In the genomic region with DNA sequence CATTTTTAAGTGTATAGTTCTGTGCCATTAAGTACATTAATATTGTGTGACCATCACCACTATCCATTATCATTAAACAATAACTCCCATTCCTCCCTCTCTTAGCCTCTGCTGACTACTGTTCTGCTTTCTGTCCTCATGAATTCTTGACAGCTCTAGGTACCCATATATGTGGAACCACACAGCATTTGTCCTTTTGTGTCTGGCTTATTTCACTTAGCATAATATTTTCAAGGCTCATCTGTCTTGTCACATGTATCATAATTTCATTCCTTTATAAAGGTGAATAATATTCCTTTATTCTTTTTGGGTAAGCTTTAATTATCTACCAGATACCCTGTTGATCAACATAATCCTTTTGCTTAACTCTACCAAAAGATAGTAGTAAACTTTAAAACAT, we compare ENCODE assay signal across 16 cellular contexts.
"Had no signal": no experiment of that assay in that cellular context is flagged by ENCODE, and none has a peak within 500 bp of the region (broad histone marks: within the 10 kb centered on the region; RNA-seq: fewer than 3 reads in every experiment).

No MANE protein-coding gene starts in this region.

- H3K4me3 Mint-ChIP-seq: activated CD4-positive, alpha-beta memory T cell treated with anti-CD3 and anti-CD28 coated beads for 36 hours; central memory CD8-positive, alpha-beta T cell had no signal

- H3K27ac ChIP-seq: brain microvascular endothelial cell, colonic mucosa, prostate gland, suprapubic skin had no signal

- H3K27me3 Mint-ChIP-seq: activated CD4-positive, alpha-beta memory T cell treated with anti-CD3 and anti-CD28 coated beads for 36 hours; central memory CD8-positive, alpha-beta T cell; naive thymus-derived CD4-positive, alpha-beta T cell had no signal

- ATAC-seq: naive thymus-derived CD4-positive, alpha-beta T cell; stimulated activated naive CD8-positive, alpha-beta T cell treated with anti-CD3 and anti-CD28 coated beads, Interleukin-15, Interleukin-2, amounts not matched to agents 100 U/mL and 50 U/mL, for 24 hours had no signal

- H3K27ac Mint-ChIP-seq: activated CD4-positive, alpha-beta memory T cell treated with anti-CD3 and anti-CD28 coated beads for 36 hours had no signal

- H3K9me3 Mint-ChIP-seq: activated CD4-positive, alpha-beta memory T cell treated with anti-CD3 and anti-CD28 coated beads for 36 hours; central memory CD8-positive, alpha-beta T cell had no signal

- DNase-seq: activated CD4-positive, alpha-beta memory T cell treated with anti-CD3 and anti-CD28 coated beads for 36 hours; activated CD4-positive, alpha-beta T cell treated with anti-CD3 and anti-CD28 coated beads for 4 hours; activated gamma-delta T cell treated with Interleukin-2 at 50 U/mL for 16 hours; brain microvascular endothelial cell; colonic mucosa; heart right ventricle; mesenchymal stem cell; naive thymus-derived CD4-positive, alpha-beta T cell; stimulated activated CD4-positive, alpha-beta T cell treated with anti-CD3 and anti-CD28 coated beads, Interleukin-2, amount 100 ng/mL, for 24 hours; stimulated activated naive CD8-positive, alpha-beta T cell treated with anti-CD3 and anti-CD28 coated beads, Interleukin-15, Interleukin-2, amounts not matched to agents 100 U/mL and 50 U/mL, for 24 hours; SW 1271; trophoblast cell had no signal

- H3K4me3 ChIP-seq: colonic mucosa, heart right ventricle, prostate gland, right atrium auricular region, suprapubic skin had no signal

- H3K36me3 ChIP-seq: brain microvascular endothelial cell, colonic mucosa, prostate gland, right atrium auricular region had no signal

- H3K4me1 ChIP-seq: colonic mucosa, prostate gland had no signal

- H3K9me3 ChIP-seq: colonic mucosa, heart right ventricle, prostate gland, right atrium auricular region, suprapubic skin had no signal

- H3K27me3 ChIP-seq: brain microvascular endothelial cell, colonic mucosa, heart right ventricle, right atrium auricular region, suprapubic skin had no signal
